ENCODE assay signal across 11 cellular contexts in genomic region chr14:21735200-21735599, GRCh38.
DNase-seq lines count a peak whose midpoint lies in the region; ATAC-seq, FAIRE-seq and TF ChIP-seq lines count a peak whose summit lies in the region.
"Had no signal": no experiment of that assay in that cellular context is flagged by ENCODE, and none has a peak within 500 bp of the region (broad histone marks: within the 10 kb centered on the region; RNA-seq: fewer than 3 reads in every experiment).

No MANE protein-coding gene starts in this region.

- no peak for FAIRE-seq in small intestine (lab: Jason Lieb, UNC)

- POLR2A ChIA-PET in CD4-positive, alpha-beta T cell (lab: Charles Lee): interaction anchor here (1.2 to 1.4 kb wide), 4 partner anchors 12 to 821 kb away, joined by 3 to 7 read pairs (median 6); no protein-coding TSS in a partner anchor
- POLR2A ChIA-PET in activated CD4-positive, alpha-beta memory T cell treated with anti-CD3 and anti-CD28 coated beads for 36 hours (lab: Charles Lee): no interaction called here

- no peak overlapping the region for H3K4me3 ChIP-seq in small intestine (ENCODE audit: low read depth in 1 of 2, low read length in 2 of 2)
- H3K4me3 ChIP-seq: GM23248 had no signal

- CTCF ChIA-PET in CD4-positive, alpha-beta T cell (lab: Charles Lee): interaction anchor here (1.3 to 2.5 kb wide), 5 partner anchors 12 to 835 kb away, joined by 5 to 10 read pairs (median 6); no protein-coding TSS in a partner anchor
- CTCF ChIA-PET in activated CD4-positive, alpha-beta memory T cell treated with anti-CD3 and anti-CD28 coated beads for 36 hours (lab: Charles Lee): interaction anchor here (1.0 to 2.8 kb wide), 12 partner anchors 9 to 837 kb away, joined by 3 to 13 read pairs (median 4); no protein-coding TSS in a partner anchor

- peaks cover 9% of the 10 kb centered on the region for H3K4me1 Mint-ChIP-seq in activated T-cell treated with anti-CD3 and anti-CD28 coated beads, Interleukin-2, amount 50 U/mL, for 24 hours (ENCODE audit: low read depth)
- H3K4me1 Mint-ChIP-seq in CD4-positive, alpha-beta T cell (ENCODE audit: low read depth): peaks cover 6% of the 10 kb centered on the region
- H3K4me1 Mint-ChIP-seq in activated CD4-positive, alpha-beta memory T cell treated with anti-CD3 and anti-CD28 coated beads for 36 hours (ENCODE audit: low read depth): peaks cover 5% of the 10 kb centered on the region
- peaks cover 8% of the 10 kb centered on the region for H3K4me1 Mint-ChIP-seq in activated naive CD8-positive, alpha-beta T cell treated with anti-CD3 and anti-CD28 coated beads, Interleukin-2, amount 50 U/mL, for 24 hours

- H3K9me3 ChIP-seq in CD4-positive, alpha-beta T cell (ENCODE audit: control insufficient read depth, low read length): no peaks in the 10 kb centered on the region
- H3K9me3 ChIP-seq in small intestine (ENCODE audit: control insufficient read depth, low read depth): no peaks in the 10 kb centered on the region

- no peaks in the 10 kb centered on the region for H3K27me3 ChIP-seq in CD4-positive, alpha-beta T cell (ENCODE audit: control insufficient read depth, insufficient read depth, low read length)
- peaks cover 0 to 4% of the 10 kb centered on the region in 2 donors for H3K27me3 ChIP-seq in small intestine (ENCODE audit: control insufficient read depth in 2 of 2, insufficient read depth in 2 of 2, low read length in 2 of 2)

- H3K27me3 Mint-ChIP-seq in activated T-cell treated with anti-CD3 and anti-CD28 coated beads, Interleukin-2, amount 50 U/mL, for 24 hours: peaks cover 61% of the 10 kb centered on the region
- H3K27me3 Mint-ChIP-seq in CD4-positive, alpha-beta T cell: peaks cover 59% of the 10 kb centered on the region
- H3K27me3 Mint-ChIP-seq in activated CD4-positive, alpha-beta memory T cell treated with anti-CD3 and anti-CD28 coated beads for 36 hours: peaks cover 44% of the 10 kb centered on the region
- peaks cover 36% of the 10 kb centered on the region for H3K27me3 Mint-ChIP-seq in activated naive CD8-positive, alpha-beta T cell treated with anti-CD3 and anti-CD28 coated beads, Interleukin-2, amount 50 U/mL, for 24 hours

- H3K27ac Mint-ChIP-seq in activated T-cell treated with anti-CD3 and anti-CD28 coated beads, Interleukin-2, amount 50 U/mL, for 24 hours: no peak overlapping the region
- H3K27ac Mint-ChIP-seq in CD4-positive, alpha-beta T cell: peak overlapping the region; percentile 9
- H3K27ac Mint-ChIP-seq in activated CD4-positive, alpha-beta memory T cell treated with anti-CD3 and anti-CD28 coated beads for 36 hours: peak overlapping the region; percentile 70
- H3K27ac Mint-ChIP-seq in activated naive CD8-positive, alpha-beta T cell treated with anti-CD3 and anti-CD28 coated beads, Interleukin-2, amount 50 U/mL, for 24 hours: no peak overlapping the region

- intact Hi-C loops in CD4-positive, alpha-beta T cell (cut with DNase I, micrococcal nuclease): no loop called here
- intact Hi-C loops in activated CD4-positive, alpha-beta memory T cell treated with anti-CD3 and anti-CD28 coated beads for 36 hours (cut with micrococcal nuclease): loop anchor here (5.0 kb wide), 1 partner anchor 822 kb away; no protein-coding TSS in a partner anchor

- no peaks in the 10 kb centered on the region for H3K9me3 Mint-ChIP-seq in activated T-cell treated with anti-CD3 and anti-CD28 coated beads, Interleukin-2, amount 50 U/mL, for 24 hours
- no peaks in the 10 kb centered on the region for H3K9me3 Mint-ChIP-seq in CD4-positive, alpha-beta T cell
- H3K9me3 Mint-ChIP-seq in activated CD4-positive, alpha-beta memory T cell treated with anti-CD3 and anti-CD28 coated beads for 36 hours: no peaks in the 10 kb centered on the region
- no peaks in the 10 kb centered on the region for H3K9me3 Mint-ChIP-seq in activated naive CD8-positive, alpha-beta T cell treated with anti-CD3 and anti-CD28 coated beads, Interleukin-2, amount 50 U/mL, for 24 hours

- no peak for DNase-seq in activated T-cell treated with anti-CD3 and anti-CD28 coated beads, Interleukin-2, amount 50 U/mL, for 24 hours
- DNase-seq in activated T-cell treated with anti-CD3 and anti-CD28 coated beads, Interleukin-2, amount 50 U/mL, for 48 hours: no peak
- no peak for DNase-seq in CD4-positive, alpha-beta T cell
- DNase-seq in activated CD4-positive, alpha-beta memory T cell treated with anti-CD3 and anti-CD28 coated beads for 36 hours: no peak
- DNase-seq in activated naive CD8-positive, alpha-beta T cell treated with anti-CD3 and anti-CD28 coated beads, Interleukin-2, amount 50 U/mL, for 24 hours: no peak
- DNase-seq in COR-L47 (lab: John Stamatoyannopoulos, UW) (no peak), Ammon's horn (ENCODE audit: low spot score) (no peak), small intestine (no peak)
- DNase-seq: DMS 273 treated with DMSO at 0.1 percent for 48 hours had no signal

- WGBS in small intestine, 3 donors: 74 to 82% (median 75%) methylated on average over 3 of the region's 3 CpGs

- no peaks in the 10 kb centered on the region for H3K4me1 ChIP-seq in small intestine (ENCODE audit: control insufficient read depth in 2 of 2, insufficient read depth in 1 of 2, low read depth in 1 of 2, low read length in 1 of 2)

- H3K4me3 Mint-ChIP-seq in activated T-cell treated with anti-CD3 and anti-CD28 coated beads, Interleukin-2, amount 50 U/mL, for 24 hours: peak overlapping the region; percentile 42
- H3K4me3 Mint-ChIP-seq in CD4-positive, alpha-beta T cell: no peak overlapping the region
- peak overlapping the region; percentile 35 for H3K4me3 Mint-ChIP-seq in activated CD4-positive, alpha-beta memory T cell treated with anti-CD3 and anti-CD28 coated beads for 36 hours
- peak overlapping the region; percentile 64 for H3K4me3 Mint-ChIP-seq in activated naive CD8-positive, alpha-beta T cell treated with anti-CD3 and anti-CD28 coated beads, Interleukin-2, amount 50 U/mL, for 24 hours

- H3K27ac ChIP-seq in CD4-positive, alpha-beta T cell (ENCODE audit: low read depth, low read length): no peak overlapping the region
- no peak overlapping the region for H3K27ac ChIP-seq in small intestine (ENCODE audit: low read depth in 1 of 2, low read length in 1 of 2)
- H3K27ac ChIP-seq: GM23248 had no signal

- no peaks in the 10 kb centered on the region for H3K36me3 ChIP-seq in small intestine (ENCODE audit: control insufficient read depth in 2 of 2, insufficient read depth in 2 of 2, low read length in 2 of 2)

- no peak for ATAC-seq in CD4-positive, alpha-beta T cell (ENCODE audit: poor library complexity)
- ATAC-seq in activated naive CD8-positive, alpha-beta T cell treated with anti-CD3 and anti-CD28 coated beads, Interleukin-2, amount 50 U/mL, for 24 hours: no peak
- ATAC-seq: Panc1 had no signal

- no peaks in the 10 kb centered on the region for H3K36me3 Mint-ChIP-seq in activated T-cell treated with anti-CD3 and anti-CD28 coated beads, Interleukin-2, amount 50 U/mL, for 24 hours (ENCODE audit: low read depth)
- H3K36me3 Mint-ChIP-seq in CD4-positive, alpha-beta T cell (ENCODE audit: low read depth): no peaks in the 10 kb centered on the region
- H3K36me3 Mint-ChIP-seq in activated CD4-positive, alpha-beta memory T cell treated with anti-CD3 and anti-CD28 coated beads for 36 hours: no peaks in the 10 kb centered on the region
- peaks cover 1% of the 10 kb centered on the region for H3K36me3 Mint-ChIP-seq in activated naive CD8-positive, alpha-beta T cell treated with anti-CD3 and anti-CD28 coated beads, Interleukin-2, amount 50 U/mL, for 24 hours (ENCODE audit: low read depth)

- TF ChIP-seq CTCF in CD4-positive, alpha-beta T cell (IDR thresholded peaks at IDR 0.05): no peak

Comparison
In these comparisons a context has a peak if more than half of its experiments do, and no peak if none do; other contexts are left out.
1. H3K27ac Mint-ChIP-seq: peak in CD4-positive, alpha-beta T cell (single experiment) and activated CD4-positive, alpha-beta memory T cell treated with anti-CD3 and anti-CD28 coated beads for 36 hours (single experiment); none in activated T-cell treated with anti-CD3 and anti-CD28 coated beads, Interleukin-2, amount 50 U/mL, for 24 hours (single experiment) and activated naive CD8-positive, alpha-beta T cell treated with anti-CD3 and anti-CD28 coated beads, Interleukin-2, amount 50 U/mL, for 24 hours (single experiment).